Comparison of ENCODE assay signal across 7 cellular contexts in the genomic region with DNA sequence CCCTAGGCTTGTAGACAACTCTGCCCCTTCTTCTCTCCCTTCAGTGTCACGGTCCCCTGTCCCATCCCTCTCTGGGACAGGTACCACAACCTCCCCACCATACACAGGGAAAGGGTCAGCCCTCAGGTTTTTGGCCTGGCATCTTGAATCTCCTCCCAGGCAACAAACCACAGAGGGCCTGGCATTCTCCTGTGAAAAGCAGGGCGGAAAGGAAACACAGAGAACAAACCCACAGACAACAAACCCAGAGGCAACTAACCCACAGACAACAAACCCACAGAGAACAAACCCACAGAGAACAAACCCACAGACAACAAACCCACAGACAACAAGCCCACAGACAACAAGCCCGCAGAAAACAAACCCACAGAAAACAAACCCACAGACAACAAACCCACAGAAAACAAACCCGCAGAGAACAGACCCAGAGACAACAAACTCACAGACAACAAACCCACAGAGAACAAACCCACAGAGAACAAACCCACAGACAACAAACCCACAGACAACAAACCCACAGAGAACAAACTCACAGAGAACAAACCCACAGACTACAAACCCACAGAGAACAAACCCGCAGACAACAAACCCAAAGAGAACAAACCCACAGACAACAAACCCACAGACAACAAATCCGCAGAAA.
DNase-seq lines count a peak whose midpoint lies in the region; ATAC-seq and TF ChIP-seq lines count a peak whose summit lies in the region.
"Not testable (repeated sequence)": the region's sequence is repeated elsewhere in the genome, so short reads cannot be mapped to it uniquely, and the experiment has no call there.

No MANE protein-coding gene starts in this region.

- H3K4me1 Mint-ChIP-seq in T-helper 2 cell treated with Interferon-gamma antibody and Interleukin-4, amounts not matched to agents 5 μg/mL and 100 μg/mL, for 36 hours (ENCODE audit: low read depth); activated CD8-positive, alpha-beta memory T cell treated with anti-CD3 and anti-CD28 coated beads, Interleukin-2, amount 10 ng/mL, durations not matched to agents 7 days and 5 days; activated naive CD8-positive, alpha-beta T cell treated with anti-CD3 and anti-CD28 coated beads, Interleukin-2, amount 50 U/mL, for 24 hours; neural progenitor cell: not testable (repeated sequence)

- ATAC-seq in activated CD8-positive, alpha-beta memory T cell treated with anti-CD3 and anti-CD28 coated beads, Interleukin-2, amount 10 ng/mL, durations not matched to agents 7 days and 5 days; activated naive CD8-positive, alpha-beta T cell treated with anti-CD3 and anti-CD28 coated beads, Interleukin-2, amount 50 U/mL, for 24 hours: not testable (repeated sequence)

- H3K27me3 Mint-ChIP-seq in T-helper 2 cell treated with Interferon-gamma antibody and Interleukin-4, amounts not matched to agents 5 μg/mL and 100 μg/mL, for 36 hours (ENCODE audit: low read depth); activated CD8-positive, alpha-beta memory T cell treated with anti-CD3 and anti-CD28 coated beads, Interleukin-2, amount 10 ng/mL, durations not matched to agents 7 days and 5 days; activated naive CD8-positive, alpha-beta T cell treated with anti-CD3 and anti-CD28 coated beads, Interleukin-2, amount 50 U/mL, for 24 hours; neural progenitor cell (ENCODE audit: insufficient read depth, low read depth): not testable (repeated sequence)

- not testable (repeated sequence) for H3K9me3 Mint-ChIP-seq in T-helper 2 cell treated with Interferon-gamma antibody and Interleukin-4, amounts not matched to agents 5 μg/mL and 100 μg/mL, for 36 hours; activated CD8-positive, alpha-beta memory T cell treated with anti-CD3 and anti-CD28 coated beads, Interleukin-2, amount 10 ng/mL, durations not matched to agents 7 days and 5 days (ENCODE audit: low read depth); activated naive CD8-positive, alpha-beta T cell treated with anti-CD3 and anti-CD28 coated beads, Interleukin-2, amount 50 U/mL, for 24 hours; neural progenitor cell

- H4K20me1 ChIP-seq in neural progenitor cell (ENCODE audit: low read depth): not testable (repeated sequence)

- in situ Hi-C loops in G401 (cut with HindIII; ENCODE audit: low sequenced_read_pairs): not testable (repeated sequence)

- not testable (repeated sequence) for H3K4me3 ChIP-seq in neural progenitor cell

- H3K27ac Mint-ChIP-seq in T-helper 2 cell treated with Interferon-gamma antibody and Interleukin-4, amounts not matched to agents 5 μg/mL and 100 μg/mL, for 36 hours: peak overlapping the region; percentile 67
- H3K27ac Mint-ChIP-seq in activated CD8-positive, alpha-beta memory T cell treated with anti-CD3 and anti-CD28 coated beads, Interleukin-2, amount 10 ng/mL, durations not matched to agents 7 days and 5 days: peak overlapping the region; percentile 87
- H3K27ac Mint-ChIP-seq in activated naive CD8-positive, alpha-beta T cell treated with anti-CD3 and anti-CD28 coated beads, Interleukin-2, amount 50 U/mL, for 24 hours: peak overlapping the region; percentile 89
- H3K27ac Mint-ChIP-seq in neural progenitor cell: not testable (repeated sequence)

- H3K4me1 ChIP-seq in neural progenitor cell: not testable (repeated sequence)

- not testable (repeated sequence) for H3F3A ChIP-seq in neural progenitor cell (ENCODE audit: low read depth)

- not testable (repeated sequence) for H3K36me3 ChIP-seq in neural progenitor cell

- H2AFZ ChIP-seq in neural progenitor cell (replicated peaks): not testable (repeated sequence)

- H3K36me3 Mint-ChIP-seq in T-helper 2 cell treated with Interferon-gamma antibody and Interleukin-4, amounts not matched to agents 5 μg/mL and 100 μg/mL, for 36 hours (ENCODE audit: low read depth); activated CD8-positive, alpha-beta memory T cell treated with anti-CD3 and anti-CD28 coated beads, Interleukin-2, amount 10 ng/mL, durations not matched to agents 7 days and 5 days; activated naive CD8-positive, alpha-beta T cell treated with anti-CD3 and anti-CD28 coated beads, Interleukin-2, amount 50 U/mL, for 24 hours (ENCODE audit: low read depth); neural progenitor cell: not testable (repeated sequence)

- H3K79me2 ChIP-seq in neural progenitor cell (ENCODE audit: low read depth): not testable (repeated sequence)

- H3K9me3 ChIP-seq in neural progenitor cell (ENCODE audit: low read depth): not testable (repeated sequence)

- peak; percentile 0 for DNase-seq in G401 (ENCODE audit: low spot score)
- DNase-seq in T-helper 2 cell treated with Interferon-gamma antibody and Interleukin-4, amounts not matched to agents 5 μg/mL and 100 μg/mL, for 36 hours (ENCODE audit: low spot score); activated CD8-positive, alpha-beta memory T cell treated with anti-CD3 and anti-CD28 coated beads, Interleukin-2, amount 10 ng/mL, durations not matched to agents 7 days and 5 days; activated naive CD8-positive, alpha-beta T cell treated with anti-CD3 and anti-CD28 coated beads, Interleukin-2, amount 50 U/mL, for 24 hours: not testable (repeated sequence)
- peak; percentile 0 for DNase-seq in activated effector memory CD4-positive, alpha-beta T cell treated with Interleukin-2 at 50 U/mL for 16 hours
- peak; percentile 1 for DNase-seq in epidermal melanocyte (ENCODE audit: insufficient read length, low spot score)
- peak; percentile 0 for DNase-seq in neural progenitor cell (ENCODE audit: low spot score)

- H3K4me3 Mint-ChIP-seq in T-helper 2 cell treated with Interferon-gamma antibody and Interleukin-4, amounts not matched to agents 5 μg/mL and 100 μg/mL, for 36 hours: peak overlapping the region; percentile 4
- H3K4me3 Mint-ChIP-seq in activated CD8-positive, alpha-beta memory T cell treated with anti-CD3 and anti-CD28 coated beads, Interleukin-2, amount 10 ng/mL, durations not matched to agents 7 days and 5 days: peak overlapping the region; percentile 15
- H3K4me3 Mint-ChIP-seq in activated naive CD8-positive, alpha-beta T cell treated with anti-CD3 and anti-CD28 coated beads, Interleukin-2, amount 50 U/mL, for 24 hours: peak overlapping the region; percentile 46
- H3K4me3 Mint-ChIP-seq in neural progenitor cell: not testable (repeated sequence)

- CTCF ChIA-PET in activated CD8-positive, alpha-beta memory T cell treated with anti-CD3 and anti-CD28 coated beads, Interleukin-2, amount 10 ng/mL, durations not matched to agents 7 days and 5 days (lab: Charles Lee): not testable (repeated sequence)

- not testable (repeated sequence) for H3K27me3 ChIP-seq in neural progenitor cell

- H3K4me2 ChIP-seq in neural progenitor cell: not testable (repeated sequence)

- not testable (repeated sequence) for H3K9ac ChIP-seq in neural progenitor cell

- H3K27ac ChIP-seq in neural progenitor cell: not testable (repeated sequence)

- TF ChIP-seq CTCF in neural progenitor cell (IDR thresholded peaks at IDR 0.05): not testable (repeated sequence)
